ENCODE assay signal across 8 cellular contexts in genomic region chr17:42153919-42154491, GRCh38. TPM values are rescaled to one million over a fixed set of nuclear protein-coding genes. Genes with fewer than 3 reads are reported as not detected.
DNase-seq lines count a peak whose midpoint lies in the region; ATAC-seq and TF ChIP-seq lines count a peak whose summit lies in the region.

No MANE protein-coding gene starts in this region.

- no peak for ATAC-seq in GM21723 (IDR thresholded peaks at IDR 0.05; ENCODE audit: unreplicated experiment)

- peak; percentile 3 for DNase-seq in NCI-H146 (lab: John Stamatoyannopoulos, UW)
- no peak for DNase-seq in NCI-H146 treated with DMSO at 0.1 percent for 48 hours (lab: John Stamatoyannopoulos, UW; ENCODE audit: unreplicated experiment)
- no peak for DNase-seq in RWPE1 (ENCODE audit: low spot score)
- DNase-seq in epithelial cell of proximal tubule (ENCODE audit: low read depth), result no peak
- no peak for DNase-seq in NCI-H2081 (lab: John Stamatoyannopoulos, UW)
- DNase-seq in stimulated activated CD4-positive, alpha-beta T cell treated with anti-CD3 and anti-CD28 coated beads, Interleukin-12 subunit alpha, Interleukin-12 subunit beta, amount 100 ng/mL, for 4 hours, result no peak

- CTCF ChIA-PET in RWPE1 (lab: Yijun Ruan, JAX), result no interaction called here

- TF ChIP-seq CTCF in RWPE1 (conservative IDR thresholded peaks at IDR 0.05; ENCODE audit: low read depth), result no peak
- TF ChIP-seq CTCF in epithelial cell of proximal tubule (conservative IDR thresholded peaks at IDR 0.05; ENCODE audit: low read depth, low read length), result no peak
- TF ChIP-seq CTCF in neutrophil (IDR thresholded peaks at IDR 0.05), result no peak

- H3K27me3 ChIP-seq in neutrophil, result no peaks in the 10 kb centered on the region

- H3K4me1 ChIP-seq in neutrophil (ENCODE audit: control insufficient read depth in 1 of 2, insufficient read depth in 1 of 2, low read depth in 1 of 2, low read length in 1 of 2), result peaks cover 18 to 25% of the 10 kb centered on the region in 2 experiments

- POLR2A ChIA-PET in RWPE1 (lab: Yijun Ruan, JAX; ENCODE audit: low non-redundant PET), result no interaction called here

- H3K27ac ChIP-seq in RWPE1, result peak overlapping the region; percentile 68
- peak overlapping the region; percentile 90 for H3K27ac ChIP-seq in neutrophil

- no peaks in the 10 kb centered on the region for H3K9me3 ChIP-seq in neutrophil

- H3K4me3 ChIP-seq in epithelial cell of proximal tubule (ENCODE audit: low read depth, low read length) (peak overlapping the region; percentile 89), neutrophil (ENCODE audit: low read depth in 1 of 2, low read length in 1 of 2) (peak overlapping the region; percentile 82 to 98)

- peaks cover 25% of the 10 kb centered on the region for H3K36me3 ChIP-seq in neutrophil

RNA-seq across cellular contexts. Expression of gene RAB5C, which starts 0.8 kb away (rescaled TPM):
- 89.4 and 150 TPM in 2 replicates for total RNA-seq in epithelial cell of proximal tubule

RNA-seq across cellular contexts. Expression of gene KCNH4, which starts 26.9 kb away (rescaled TPM):
- total RNA-seq in epithelial cell of proximal tubule, result not detected in 2 replicates

RNA-seq across cellular contexts. Expression of gene HCRT, which starts 31.2 kb away (rescaled TPM):
- total RNA-seq in epithelial cell of proximal tubule, result not detected in 2 replicates

RNA-seq across cellular contexts. Expression of gene HSPB9, which starts 31.4 kb away (rescaled TPM):
- total RNA-seq in epithelial cell of proximal tubule, result not detected in 2 replicates

RNA-seq across cellular contexts. Expression of gene KAT2A, which starts 32.8 kb away (rescaled TPM):
- total RNA-seq in epithelial cell of proximal tubule, result 13.1 and 18.6 TPM in 2 replicates
